ENCODE assay signal across 8 cellular contexts in genomic region chr15:67838789-67839332, GRCh38. TPM values are rescaled to one million over a fixed set of nuclear protein-coding genes. Genes with fewer than 3 reads are reported as not detected.
DNase-seq lines count a peak whose midpoint lies in the region; ATAC-seq, FAIRE-seq and TF ChIP-seq lines count a peak whose summit lies in the region.

No MANE protein-coding gene starts in this region.

- H3K9me3 Mint-ChIP-seq in stimulated activated naive CD8-positive, alpha-beta T cell treated with anti-CD3 and anti-CD28 coated beads, Interleukin-15, Interleukin-2, amounts not matched to agents 100 ng/mL and 50 ng/mL, for 24 hours = no peaks in the 10 kb centered on the region

- no peak for TF ChIP-seq POLR2A in endothelial cell of umbilical vein (IDR thresholded peaks at IDR 0.05; ENCODE audit: low read depth, low read length)
- TF ChIP-seq POLR2A in uterus (IDR thresholded peaks at IDR 0.05) = no peak

- ATAC-seq in stimulated activated naive CD8-positive, alpha-beta T cell treated with anti-CD3 and anti-CD28 coated beads, Interleukin-15, Interleukin-2, amounts not matched to agents 100 U/mL and 50 U/mL, for 24 hours = no peak
- no peak for ATAC-seq in HG03460 (IDR thresholded peaks at IDR 0.05; ENCODE audit: unreplicated experiment)

- intact Hi-C loops in endothelial cell of umbilical vein (cut with micrococcal nuclease) = loop anchor here (5.0 kb wide), 1 partner anchor 452 kb away; no protein-coding TSS in a partner anchor
- intact Hi-C loops in uterus (cut with DNase I; ENCODE audit: low total_unique reads) = loop anchor here (10.0 kb wide), 1 partner anchor 384 kb away; no protein-coding TSS in a partner anchor

- dilution Hi-C loops in endothelial cell of umbilical vein (cut with MboI; ENCODE audit: extremely low pct_ligation_motif_present, low sequenced_read_pairs) = no loop called here

- H3K9ac ChIP-seq in endothelial cell of umbilical vein (replicated peaks; ENCODE audit: extremely low read depth, insufficient read depth, low read length) = no peak overlapping the region
- peak overlapping the region; percentile 43 to 94 for H3K9ac ChIP-seq in mucosa of rectum (ENCODE audit: low read depth in 1 of 2, low read length in 2 of 2)

- peak overlapping the region; percentile 72 for H3K4me2 ChIP-seq in endothelial cell of umbilical vein (ENCODE audit: insufficient read depth, low read length)

- POLR2A ChIA-PET in endothelial cell of umbilical vein (lab: Charles Lee) = no interaction called here

- peak overlapping the region; percentile 17 for H2AFZ ChIP-seq in endothelial cell of umbilical vein (ENCODE audit: low read depth, low read length)

- peaks cover 6% of the 10 kb centered on the region for H3K36me3 Mint-ChIP-seq in stimulated activated naive CD8-positive, alpha-beta T cell treated with anti-CD3 and anti-CD28 coated beads, Interleukin-15, Interleukin-2, amounts not matched to agents 100 ng/mL and 50 ng/mL, for 24 hours (ENCODE audit: low read depth)

- BruUV-seq in endothelial cell of umbilical vein (replicated peaks; lab: Mats Ljungman, UMichigan) = no TSS peak

- peak overlapping the region; percentile 2; the same call in 1 of the 2 replicates for H3K4me3 ChIP-seq in SJSA1
- no peak overlapping the region for H3K4me3 ChIP-seq in endothelial cell of umbilical vein (replicated peaks in 1 of 3; ENCODE audit: insufficient read depth in 1 of 3, low read depth in 1 of 3, low read length in 3 of 3)
- H3K4me3 ChIP-seq in mucosa of rectum (ENCODE audit: low read length in 2 of 2) = peak overlapping the region; percentile 31 to 96
- H3K4me3 ChIP-seq in uterus = peak overlapping the region; percentile 76 to 82

- H3K9me1 ChIP-seq in endothelial cell of umbilical vein (replicated peaks; ENCODE audit: control insufficient read depth, extremely low read depth, insufficient read depth, low read length) = no peaks in the 10 kb centered on the region

- no peaks in the 10 kb centered on the region for H3K79me2 ChIP-seq in endothelial cell of umbilical vein (ENCODE audit: control insufficient read depth, insufficient read depth, low read length)

- peaks cover 3% of the 10 kb centered on the region; the same call in 1 of the 2 replicates for H3K36me3 ChIP-seq in SJSA1
- no peaks in the 10 kb centered on the region for H3K36me3 ChIP-seq in endothelial cell of umbilical vein (ENCODE audit: control insufficient read depth in 2 of 2, extremely low read depth in 1 of 2, insufficient read depth in 2 of 2, low read length in 2 of 2)
- H3K36me3 ChIP-seq in mucosa of rectum (ENCODE audit: control insufficient read depth in 2 of 2, insufficient read depth in 2 of 2, low read length in 2 of 2) = no peaks in the 10 kb centered on the region
- no peaks in the 10 kb centered on the region for H3K36me3 ChIP-seq in uterus

- H3K27ac Mint-ChIP-seq in stimulated activated naive CD8-positive, alpha-beta T cell treated with anti-CD3 and anti-CD28 coated beads, Interleukin-15, Interleukin-2, amounts not matched to agents 100 ng/mL and 50 ng/mL, for 24 hours = no peak overlapping the region

- H3K4me3 Mint-ChIP-seq in stimulated activated naive CD8-positive, alpha-beta T cell treated with anti-CD3 and anti-CD28 coated beads, Interleukin-15, Interleukin-2, amounts not matched to agents 100 ng/mL and 50 ng/mL, for 24 hours = peak overlapping the region; percentile 89

- FAIRE-seq in endothelial cell of umbilical vein (lab: Jason Lieb, UNC) = no peak

- peaks cover 34% of the 10 kb centered on the region for H3K4me1 ChIP-seq in SJSA1 (replicated peaks)
- H3K4me1 ChIP-seq in endothelial cell of umbilical vein (ENCODE audit: control insufficient read depth, extremely low read depth, insufficient read depth, low read length) = peaks cover 35% of the 10 kb centered on the region
- peaks cover 29 to 32% of the 10 kb centered on the region in 2 donors for H3K4me1 ChIP-seq in mucosa of rectum (ENCODE audit: control insufficient read depth in 2 of 2, insufficient read depth in 2 of 2, low read length in 2 of 2)
- peaks cover under 1 to 21% of the 10 kb centered on the region in 2 donors for H3K4me1 ChIP-seq in uterus

- no peak for DNase-seq in stimulated activated naive CD8-positive, alpha-beta T cell treated with anti-CD3 and anti-CD28 coated beads, Interleukin-15, Interleukin-2, amounts not matched to agents 100 U/mL and 50 U/mL, for 24 hours
- DNase-seq in SJSA1 (ENCODE audit: low read depth in 1 of 2, low spot score in 2 of 2) = peak in 1 of 2 experiments; percentile 33
- DNase-seq in endothelial cell of umbilical vein (ENCODE audit: low read depth, low spot score) = no peak
- peak in 1 of 2 donors; percentile 54 for DNase-seq in uterus
- DNase-seq in central memory CD4-positive, alpha-beta T cell = no peak

- H3K9me3 ChIP-seq in SJSA1 (replicated peaks) (no peaks in the 10 kb centered on the region), endothelial cell of umbilical vein (replicated peaks; ENCODE audit: control insufficient read depth, insufficient read depth, low read length) (no peaks in the 10 kb centered on the region), mucosa of rectum (ENCODE audit: control insufficient read depth in 2 of 2, low read length in 2 of 2) (no peaks in the 10 kb centered on the region), uterus (no peaks in the 10 kb centered on the region)

- H4K20me1 ChIP-seq in endothelial cell of umbilical vein (replicated peaks; ENCODE audit: control insufficient read depth, extremely low read depth, insufficient read depth, low read length) = no peaks in the 10 kb centered on the region

- H3K27ac ChIP-seq in SJSA1 (no peak overlapping the region), endothelial cell of umbilical vein (ENCODE audit: insufficient read depth, low read depth, low read length) (no peak overlapping the region), mucosa of rectum (ENCODE audit: low read depth in 2 of 2, low read length in 2 of 2) (peak overlapping the region in 1 of 2 donors; percentile 2), uterus (peak overlapping the region; percentile 97)

- H3K4me1 Mint-ChIP-seq in stimulated activated naive CD8-positive, alpha-beta T cell treated with anti-CD3 and anti-CD28 coated beads, Interleukin-15, Interleukin-2, amounts not matched to agents 100 ng/mL and 50 ng/mL, for 24 hours (ENCODE audit: low read depth) = peaks cover 53% of the 10 kb centered on the region

- peaks cover 28% of the 10 kb centered on the region for H3K27me3 Mint-ChIP-seq in stimulated activated naive CD8-positive, alpha-beta T cell treated with anti-CD3 and anti-CD28 coated beads, Interleukin-15, Interleukin-2, amounts not matched to agents 100 ng/mL and 50 ng/mL, for 24 hours

- CTCF ChIA-PET in endothelial cell of umbilical vein (lab: Charles Lee) = interaction anchor here (1.1 to 1.2 kb wide), 2 partner anchors 381 to 383 kb away, joined by 3 to 6 read pairs; no protein-coding TSS in a partner anchor

- H3K27me3 ChIP-seq in SJSA1 (replicated peaks) = peaks cover 26% of the 10 kb centered on the region
- peaks cover 31 to 36% of the 10 kb centered on the region in 2 experiments for H3K27me3 ChIP-seq in endothelial cell of umbilical vein (ENCODE audit: control insufficient read depth in 2 of 2, insufficient read depth in 2 of 2, low read length in 2 of 2)
- H3K27me3 ChIP-seq in mucosa of rectum (ENCODE audit: control insufficient read depth in 2 of 2, insufficient read depth in 2 of 2, low read length in 2 of 2) = peaks cover 20 to 24% of the 10 kb centered on the region in 2 donors
- H3K27me3 ChIP-seq in uterus = peaks cover 10 to 12% of the 10 kb centered on the region in 2 donors

- TF ChIP-seq CTCF in endothelial cell of umbilical vein (IDR thresholded peaks at IDR 0.05; ENCODE audit: extremely low read depth in 1 of 2, insufficient read depth in 1 of 2, low read depth in 1 of 2, low read length in 2 of 2) (no peak), uterus (IDR thresholded peaks at IDR 0.05) (peak in 2 of 4 experiments; percentile 9 to 27)

TF ChIP-seq in endothelial cell of umbilical vein, 7 proteins besides CTCF, POLR2A, EP300 and RAD21:
- no peak for TF ChIP-seq GATA2 (IDR thresholded peaks at IDR 0.05; ENCODE audit: insufficient read depth, insufficient read length, low read depth, low read length)

RNA-seq across cellular contexts. Expression of gene RNU6-1, which starts 1.0 kb away (rescaled TPM):
- total RNA-seq in SJSA1 (2014; rRNA removed; shearing (Covaris generic)) = not detected in 2 replicates
- total RNA-seq in endothelial cell of umbilical vein = not detected in 2 replicates
- polyA plus RNA-seq in endothelial cell of umbilical vein = not detected in 2 replicates
- polyA plus RNA-seq in endothelial cell of umbilical vein (2011; cell fraction: cytosol; rRNA removed) = not detected in 2 replicates
- not detected in 2 replicates for polyA plus RNA-seq in endothelial cell of umbilical vein (2011; cell fraction: nucleus; rRNA removed)
- polyA plus RNA-seq in endothelial cell of umbilical vein (2012) = not detected in 2 replicates
- polyA minus RNA-seq in endothelial cell of umbilical vein = not detected in 2 replicates
- polyA minus RNA-seq in endothelial cell of umbilical vein (2011; cell fraction: cytosol; rRNA and poly(A)+ RNA removed) = 1,914 TPM
- polyA minus RNA-seq in endothelial cell of umbilical vein (2011; cell fraction: nucleus; rRNA and poly(A)+ RNA removed) = not detected in 2 replicates
- total RNA-seq in uterus = not detected

RNA-seq across cellular contexts. Expression of gene SKOR1, which starts 13.6 kb away (rescaled TPM):
- total RNA-seq in SJSA1 (2014; rRNA removed; shearing (Covaris generic)) = not detected in 2 replicates
- total RNA-seq in endothelial cell of umbilical vein (0.09 and 0.15 TPM in 2 replicates), uterus (1 to 10 TPM in 1 of 4 donors, under 1 TPM in 2, not detected in 1; 0.35 to 1.7 (median 0.77) TPM)
- polyA plus RNA-seq in endothelial cell of umbilical vein = 0.05 and 0.06 TPM in 2 replicates
- polyA plus RNA-seq in endothelial cell of umbilical vein (2011; cell fraction: cytosol; rRNA removed) = 0.03 and 0.06 TPM in 2 replicates
- polyA plus RNA-seq in endothelial cell of umbilical vein (2011; cell fraction: nucleus; rRNA removed) = 0.17 and 0.25 TPM in 2 replicates
- 0.07 TPM in 1 of 2 replicates, not detected in the other for polyA plus RNA-seq in endothelial cell of umbilical vein (2012)
- polyA minus RNA-seq in endothelial cell of umbilical vein = 0.13 and 0.15 TPM in 2 replicates
- 0.41 TPM for polyA minus RNA-seq in endothelial cell of umbilical vein (2011; cell fraction: cytosol; rRNA and poly(A)+ RNA removed)
- polyA minus RNA-seq in endothelial cell of umbilical vein (2011; cell fraction: nucleus; rRNA and poly(A)+ RNA removed) = 0.19 and 0.58 TPM in 2 replicates

Comparison
In these comparisons a context has a peak if more than half of its experiments do, and no peak if none do; other contexts are left out.
1. H3K27ac ChIP-seq: peak in uterus (2 of 2); none in SJSA1 (single experiment) and endothelial cell of umbilical vein (single experiment).
2. H3K4me3 ChIP-seq: peak in SJSA1 (single experiment), mucosa of rectum (2 of 2) and uterus (2 of 2); none in endothelial cell of umbilical vein (0 of 3).